ENCODE assay signal across 1 cellular context in genomic region chr4:4995103-4995761, GRCh38.
TF ChIP-seq lines count a peak whose summit lies in the region.

No MANE protein-coding gene starts in this region.

TF ChIP-seq in HCT116, 20 proteins besides CTCF, POLR2A, EP300 and RAD21 (continued from another document):
- TF ChIP-seq REST (IDR thresholded peaks at IDR 0.05; ENCODE audit: low read depth) (no peak), ZNF274 (IDR thresholded peaks at IDR 0.05; ENCODE audit: low read depth, low read length) (no peak), JUND (IDR thresholded peaks at IDR 0.05) (no peak), MAX (IDR thresholded peaks at IDR 0.05) (no peak), ELF1 (IDR thresholded peaks at IDR 0.05; ENCODE audit: borderline replicate concordance, low read depth) (no peak), POLR2AphosphoS5 (IDR thresholded peaks at IDR 0.05; ENCODE audit: low read depth, low read length) (no peak), CEBPB (IDR thresholded peaks at IDR 0.05; ENCODE audit: low read depth) (no peak)
